ENCODE assay signal across 8 cellular contexts in genomic region chrX:55057691-55058249, GRCh38. TPM values are rescaled to one million over a fixed set of nuclear protein-coding genes. Genes with fewer than 3 reads are reported as not detected.
DNase-seq lines count a peak whose midpoint lies in the region; ATAC-seq and TF ChIP-seq lines count a peak whose summit lies in the region.

No MANE protein-coding gene starts in this region.

- H3K27ac ChIP-seq in fibroblast of lung (ENCODE audit: insufficient read depth, low read length): no peak overlapping the region
- H3K27ac ChIP-seq in neural progenitor cell: no peak overlapping the region

- no peaks in the 10 kb centered on the region for H3K36me3 ChIP-seq in fibroblast of lung (ENCODE audit: control insufficient read depth, insufficient read depth, low read length)
- no peaks in the 10 kb centered on the region for H3K36me3 ChIP-seq in neural progenitor cell

- no peaks in the 10 kb centered on the region for H3F3A ChIP-seq in neural progenitor cell (ENCODE audit: low read depth)

- no peaks in the 10 kb centered on the region for H3K9me3 Mint-ChIP-seq in activated CD4-positive, alpha-beta memory T cell treated with anti-CD3 and anti-CD28 coated beads for 36 hours
- peaks cover 5% of the 10 kb centered on the region for H3K9me3 Mint-ChIP-seq in neural progenitor cell

- no peak overlapping the region for H3K27ac Mint-ChIP-seq in activated CD4-positive, alpha-beta memory T cell treated with anti-CD3 and anti-CD28 coated beads for 36 hours
- H3K27ac Mint-ChIP-seq in neural progenitor cell: no peak overlapping the region

- H3K4me1 Mint-ChIP-seq in activated CD4-positive, alpha-beta memory T cell treated with anti-CD3 and anti-CD28 coated beads for 36 hours (ENCODE audit: low read depth): peaks cover 18% of the 10 kb centered on the region
- peaks cover 8% of the 10 kb centered on the region for H3K4me1 Mint-ChIP-seq in neural progenitor cell

- no peaks in the 10 kb centered on the region for H4K20me1 ChIP-seq in fibroblast of lung (ENCODE audit: control insufficient read depth, extremely low read depth, insufficient read depth, low read length)
- no peaks in the 10 kb centered on the region for H4K20me1 ChIP-seq in neural progenitor cell (ENCODE audit: low read depth)

- intact Hi-C loops in activated CD4-positive, alpha-beta memory T cell treated with anti-CD3 and anti-CD28 coated beads for 36 hours (cut with micrococcal nuclease): loop anchor here (1.0 to 2.0 kb wide), 3 partner anchors 57 to 166 kb away; partner anchors contain the start of gene APEX2

- POLR2A ChIA-PET in activated CD4-positive, alpha-beta memory T cell treated with anti-CD3 and anti-CD28 coated beads for 36 hours (lab: Charles Lee): no interaction called here

- DNase-seq in DMS114 treated with DMSO at 0.1 percent for 48 hours (lab: John Stamatoyannopoulos, UW; ENCODE audit: unreplicated experiment) (peak; percentile 26), NCI-H1694 (lab: John Stamatoyannopoulos, UW) (peak; percentile 17), fibroblast of lung (ENCODE audit: low read depth in 2 of 2) (peak; percentile 12 to 46), neural progenitor cell (ENCODE audit: low spot score) (peak; percentile 26)
- DNase-seq in activated CD4-positive, alpha-beta memory T cell treated with anti-CD3 and anti-CD28 coated beads for 36 hours: peak; percentile 23

- H3K9me3 ChIP-seq in fibroblast of lung (ENCODE audit: control insufficient read depth, insufficient read depth, low read depth, low read length) (no peaks in the 10 kb centered on the region), neural progenitor cell (ENCODE audit: low read depth) (peaks cover 4% of the 10 kb centered on the region)

- peak; percentile 53 for ATAC-seq in GM19324 (IDR thresholded peaks at IDR 0.05; ENCODE audit: low FRiP score, unreplicated experiment)
- ATAC-seq in GM18870 (IDR thresholded peaks at IDR 0.05; ENCODE audit: unreplicated experiment): no peak
- no peak for ATAC-seq in GM21381 (IDR thresholded peaks at IDR 0.05; ENCODE audit: unreplicated experiment)

- H3K4me3 Mint-ChIP-seq in activated CD4-positive, alpha-beta memory T cell treated with anti-CD3 and anti-CD28 coated beads for 36 hours: peak overlapping the region; percentile 35
- H3K4me3 Mint-ChIP-seq in neural progenitor cell: peak overlapping the region; percentile 11

- TF ChIP-seq CTCF in fibroblast of lung (conservative IDR thresholded peaks at IDR 0.05 in 1 of 2, IDR thresholded peaks at IDR 0.05 in 1 of 2; ENCODE audit: low read depth in 1 of 2, low read length in 2 of 2): peak; percentile 69 to 81
- TF ChIP-seq CTCF in neural progenitor cell (IDR thresholded peaks at IDR 0.05): peak; percentile 73

- no peaks in the 10 kb centered on the region for H3K27me3 Mint-ChIP-seq in activated CD4-positive, alpha-beta memory T cell treated with anti-CD3 and anti-CD28 coated beads for 36 hours
- H3K27me3 Mint-ChIP-seq in neural progenitor cell (ENCODE audit: insufficient read depth, low read depth): no peaks in the 10 kb centered on the region

- H3K4me3 ChIP-seq in fibroblast of lung (replicated peaks in 1 of 4; ENCODE audit: control extremely low read depth in 1 of 4, insufficient read depth in 1 of 4, low read depth in 3 of 4, low read length in 4 of 4) (peak overlapping the region in 1 of 4 experiments; percentile 24), neural progenitor cell (no peak overlapping the region)

- H3K9ac ChIP-seq in fibroblast of lung (ENCODE audit: insufficient read depth, low read length) (no peak overlapping the region), neural progenitor cell (no peak overlapping the region)

- CTCF ChIA-PET in activated CD4-positive, alpha-beta memory T cell treated with anti-CD3 and anti-CD28 coated beads for 36 hours (lab: Charles Lee): interaction anchor here (0.6 to 1.3 kb wide), 5 partner anchors 58 to 634 kb away, joined by 3 to 13 read pairs (median 4); partner anchors contain the start of gene APEX2

- H3K4me2 ChIP-seq in fibroblast of lung (ENCODE audit: extremely low read depth, insufficient read depth, low read length) (no peak overlapping the region), neural progenitor cell (no peak overlapping the region)

- H3K27me3 ChIP-seq in fibroblast of lung (ENCODE audit: control insufficient read depth, insufficient read depth, low read length) (no peaks in the 10 kb centered on the region), neural progenitor cell (peaks cover 5% of the 10 kb centered on the region)

- H3K4me1 ChIP-seq in fibroblast of lung (ENCODE audit: control insufficient read depth, extremely low read depth, insufficient read depth, low read length) (no peaks in the 10 kb centered on the region), neural progenitor cell (no peaks in the 10 kb centered on the region)

- H3K79me2 ChIP-seq in fibroblast of lung (ENCODE audit: control insufficient read depth, insufficient read depth, low read length): no peaks in the 10 kb centered on the region
- no peaks in the 10 kb centered on the region for H3K79me2 ChIP-seq in neural progenitor cell (ENCODE audit: low read depth)

- H3K36me3 Mint-ChIP-seq in activated CD4-positive, alpha-beta memory T cell treated with anti-CD3 and anti-CD28 coated beads for 36 hours: no peaks in the 10 kb centered on the region
- no peaks in the 10 kb centered on the region for H3K36me3 Mint-ChIP-seq in neural progenitor cell

- no peak overlapping the region for H2AFZ ChIP-seq in fibroblast of lung (ENCODE audit: low read length)
- no peak overlapping the region for H2AFZ ChIP-seq in neural progenitor cell (replicated peaks)

RNA-seq across cellular contexts. Expression of gene PAGE2B, which starts 17.1 kb away (rescaled TPM):
- 1 to 10 TPM in 1 of 2 experiments, under 1 TPM in 1; 0.70 to 1.2 TPM for total RNA-seq in activated CD4-positive, alpha-beta memory T cell treated with anti-CD3 and anti-CD28 coated beads for 36 hours
- total RNA-seq in fibroblast of lung (not detected in 2 replicates), neural progenitor cell (ENCODE audit: low replicate concordance) (not detected in 2 replicates)
- not detected in 2 replicates for polyA plus RNA-seq in fibroblast of lung
- not detected in 2 replicates for polyA plus RNA-seq in fibroblast of lung (2012)
- polyA minus RNA-seq in fibroblast of lung (ENCODE audit: low replicate concordance): not detected in 2 replicates

RNA-seq across cellular contexts. Expression of gene ALAS2, which starts 27.0 kb away (rescaled TPM):
- not detected for total RNA-seq in activated CD4-positive, alpha-beta memory T cell treated with anti-CD3 and anti-CD28 coated beads for 36 hours
- total RNA-seq in fibroblast of lung (not detected in 2 replicates), neural progenitor cell (ENCODE audit: low replicate concordance) (0.31 TPM in 1 of 2 replicates, not detected in the other)
- not detected in 2 replicates for polyA plus RNA-seq in fibroblast of lung
- not detected in 2 replicates for polyA plus RNA-seq in fibroblast of lung (2012)
- polyA minus RNA-seq in fibroblast of lung (ENCODE audit: low replicate concordance): not detected in 2 replicates

RNA-seq across cellular contexts. Expression of gene PAGE2, which starts 31.0 kb away (rescaled TPM):
- not detected for total RNA-seq in activated CD4-positive, alpha-beta memory T cell treated with anti-CD3 and anti-CD28 coated beads for 36 hours
- total RNA-seq in fibroblast of lung (not detected in 2 replicates), neural progenitor cell (ENCODE audit: low replicate concordance) (0.69 TPM in 1 of 2 replicates, not detected in the other)
- not detected in 2 replicates for polyA plus RNA-seq in fibroblast of lung
- polyA plus RNA-seq in fibroblast of lung (2012): not detected in 2 replicates
- polyA minus RNA-seq in fibroblast of lung (ENCODE audit: low replicate concordance): not detected in 2 replicates

RNA-seq across cellular contexts. Expression of gene APEX2, which starts 57.6 kb away (rescaled TPM):
- total RNA-seq in activated CD4-positive, alpha-beta memory T cell treated with anti-CD3 and anti-CD28 coated beads for 36 hours: 10 to 100 TPM; 32.7 to 32.9 TPM
- total RNA-seq in fibroblast of lung (4.6 and 4.8 TPM in 2 replicates), neural progenitor cell (ENCODE audit: low replicate concordance) (9.1 and 16.0 TPM in 2 replicates)
- polyA plus RNA-seq in fibroblast of lung: 11.0 and 19.3 TPM in 2 replicates
- polyA plus RNA-seq in fibroblast of lung (2012): 9.3 and 17.3 TPM in 2 replicates
- 14.5 and 29.4 TPM in 2 replicates for polyA minus RNA-seq in fibroblast of lung (ENCODE audit: low replicate concordance)
